Comparison of ENCODE assay signal across 8 cellular contexts in genomic region chr12:57751788-57752667, GRCh38. TPM values are rescaled to one million over a fixed set of nuclear protein-coding genes. Genes with fewer than 3 reads are reported as not detected.
DNase-seq lines count a peak whose midpoint lies in the region; ATAC-seq and TF ChIP-seq lines count a peak whose summit lies in the region.

Gene CDK4 (minus strand): TSS chr12:57752310. CDS start chr12:57751717, 593 bp downstream.

- no peaks in the 10 kb centered on the region for H3K27me3 ChIP-seq in CD8-positive, alpha-beta T cell (ENCODE audit: insufficient read depth, low read length)
- no peaks in the 10 kb centered on the region for H3K27me3 ChIP-seq in lower lobe of right lung (ENCODE audit: low read depth)

- H3K36me3 Mint-ChIP-seq in CD8-positive, alpha-beta T cell, result peaks cover 43% of the 10 kb centered on the region

- POLR2A ChIA-PET in CD8-positive, alpha-beta T cell (lab: Charles Lee), result interaction anchor here (0.6 to 1.2 kb wide), 5 partner anchors 11 to 94 kb away, joined by 3 to 9 read pairs (median 3); partner anchors contain the start of gene OS9

- H3K9me3 Mint-ChIP-seq in CD8-positive, alpha-beta T cell, result no peaks in the 10 kb centered on the region

- intact Hi-C loops in CD8-positive, alpha-beta T cell (cut with DNase I, micrococcal nuclease), result loop anchor here (1.0 to 5.0 kb wide), 10 partner anchors 8 to 1825 kb away; partner anchors contain the start of genes CTDSP2 (in 1 of the 2), DDIT3 (in 1 of the 2), EEF1AKMT3 (in 1 of the 2) and MBD6 (in 1 of the 2)
- intact Hi-C loops in lower lobe of right lung (cut with DNase I), result no loop called here

- peak within 1 kb of the TSS; percentile 88 for H3K27ac Mint-ChIP-seq in CD8-positive, alpha-beta T cell

- no peak for TF ChIP-seq CTCF in CD8-positive, alpha-beta T cell (IDR thresholded peaks at IDR 0.05)
- TF ChIP-seq CTCF in lower lobe of right lung (IDR thresholded peaks at IDR 0.05), result no peak

- peak within 1 kb of the TSS; percentile 90 for H3K4me3 Mint-ChIP-seq in CD8-positive, alpha-beta T cell

- peaks cover 5% of the 10 kb centered on the region for H3K36me3 ChIP-seq in CD8-positive, alpha-beta T cell (ENCODE audit: insufficient read depth, low read length)
- H3K36me3 ChIP-seq in lower lobe of right lung, result peaks cover 38% of the 10 kb centered on the region

- H3K9me3 ChIP-seq in CD8-positive, alpha-beta T cell (ENCODE audit: low read length), result no peaks in the 10 kb centered on the region
- H3K9me3 ChIP-seq in lower lobe of right lung, result no peaks in the 10 kb centered on the region

- peak within 1 kb of the TSS; percentile 85 for H3K4me3 ChIP-seq in CD8-positive, alpha-beta T cell (ENCODE audit: low read depth, low read length)
- H3K4me3 ChIP-seq in lower lobe of right lung, result peak within 1 kb of the TSS; percentile 84

- peak; percentile 96 to 100 (median 98) for DNase-seq in CD8-positive, alpha-beta T cell
- DNase-seq in HS-27A (ENCODE audit: low read depth), result peak; percentile 95
- peak; percentile 97 for DNase-seq in NK-92 (lab: John Stamatoyannopoulos, UW; ENCODE audit: unreplicated experiment)
- peak; percentile 96 to 97 for DNase-seq in activated CD8-positive, alpha-beta memory T cell treated with anti-CD3 and anti-CD28 coated beads for 1 hour (ENCODE audit: extremely low read depth in 1 of 2, low read depth in 1 of 2)
- peak; percentile 99 for DNase-seq in effector CD4-positive, alpha-beta T cell
- DNase-seq in lower lobe of right lung, result peak; percentile 99
- DNase-seq in stimulated activated CD4-positive, alpha-beta T cell treated with anti-CD3 and anti-CD28 coated beads, TNF-alpha, amount 100 ng/mL, for 24 hours (ENCODE audit: low read depth in 3 of 3), result peak; percentile 94 to 99 (median 97)

- peaks cover 50% of the 10 kb centered on the region for H3K4me1 ChIP-seq in CD8-positive, alpha-beta T cell (ENCODE audit: insufficient read depth, low read length)
- peaks cover 50% of the 10 kb centered on the region for H3K4me1 ChIP-seq in lower lobe of right lung

- H3K27ac ChIP-seq in CD8-positive, alpha-beta T cell (ENCODE audit: low read depth, low read length), result peak within 1 kb of the TSS; percentile 84
- peak within 1 kb of the TSS; percentile 89 for H3K27ac ChIP-seq in lower lobe of right lung

- peaks cover 57% of the 10 kb centered on the region for H3K4me1 Mint-ChIP-seq in CD8-positive, alpha-beta T cell (ENCODE audit: low read depth)

- H3K27me3 Mint-ChIP-seq in CD8-positive, alpha-beta T cell (ENCODE audit: low read depth), result no peaks in the 10 kb centered on the region

- CTCF ChIA-PET in CD8-positive, alpha-beta T cell (lab: Charles Lee), result interaction anchor here (1.2 kb wide), 1 partner anchor 10 kb away, joined by 8 read pairs; no protein-coding TSS in a partner anchor

- ATAC-seq in CD8-positive, alpha-beta T cell, result peak; percentile 78
- peak; percentile 70 for ATAC-seq in GM19467 (IDR thresholded peaks at IDR 0.05; ENCODE audit: unreplicated experiment)
- peak; percentile 90 to 93 for ATAC-seq in lower lobe of right lung

RNA-seq across cellular contexts. Expression of gene CDK4, which starts in this region (rescaled TPM):
- total RNA-seq in CD8-positive, alpha-beta T cell, result 10 to 100 TPM in 1 of 2 experiments, 1 to 10 TPM in 1; 8.5 to 10.0 TPM
- 68.4 TPM for total RNA-seq in lower lobe of right lung

Comparison
In these comparisons a context has a peak if more than half of its experiments do, and no peak if none do; other contexts are left out.
1. Peak in every context shown above with its lines: DNase-seq, ATAC-seq, H3K4me3 ChIP-seq and H3K27ac ChIP-seq.